19 cellular contexts compared by ENCODE assay signal in genomic region chr13:35704331-35704730, GRCh38.
DNase-seq lines count a peak whose midpoint lies in the region; ATAC-seq and TF ChIP-seq lines count a peak whose summit lies in the region.
"Had no signal": no experiment of that assay in that cellular context is flagged by ENCODE, and none has a peak within 500 bp of the region (broad histone marks: within the 10 kb centered on the region; RNA-seq: fewer than 3 reads in every experiment).

No MANE protein-coding gene starts in this region.

- H3K4me3 ChIP-seq in MG63 (no peak overlapping the region), hepatocyte (no peak overlapping the region)
- H3K4me3 ChIP-seq: GM23248, HAP-1 had no signal

- H3K4me1 Mint-ChIP-seq in activated CD4-positive, alpha-beta T cell treated with anti-CD3 and anti-CD28 coated beads for 36 hours, result no peaks in the 10 kb centered on the region
- H3K4me1 Mint-ChIP-seq: B cell had no signal

- no peaks in the 10 kb centered on the region for H3K36me3 Mint-ChIP-seq in activated CD4-positive, alpha-beta T cell treated with anti-CD3 and anti-CD28 coated beads for 36 hours (ENCODE audit: low read depth)

- H2AFZ ChIP-seq in hepatocyte, result no peak overlapping the region
- H2AFZ ChIP-seq: GM23248 had no signal

- no peak for TF ChIP-seq CTCF in hepatocyte (IDR thresholded peaks at IDR 0.05; ENCODE audit: poor library complexity)

- ATAC-seq in activated CD4-positive, alpha-beta T cell treated with anti-CD3 and anti-CD28 coated beads for 36 hours, result no peak
- ATAC-seq in Right ventricle myocardium inferior, result no peak
- ATAC-seq: HepG2 had no signal

- no peaks in the 10 kb centered on the region for H4K20me1 ChIP-seq in hepatocyte (ENCODE audit: insufficient read depth, poor library complexity, severe bottlenecking)

- H3K27me3 ChIP-seq in MG63, result no peaks in the 10 kb centered on the region
- no peaks in the 10 kb centered on the region for H3K27me3 ChIP-seq in hepatocyte

- intact Hi-C loops in activated CD4-positive, alpha-beta T cell treated with anti-CD3 and anti-CD28 coated beads for 36 hours (cut with DNase I, micrococcal nuclease), result no loop called here
- intact Hi-C loops in Right ventricle myocardium inferior (cut with DNase I), result no loop called here

- H3K36me3 ChIP-seq in MG63, result no peaks in the 10 kb centered on the region
- H3K36me3 ChIP-seq in hepatocyte (replicated peaks; ENCODE audit: insufficient read depth, low read depth), result no peaks in the 10 kb centered on the region
- H3K36me3 ChIP-seq: HAP-1 had no signal

- H3K9me3 Mint-ChIP-seq in activated CD4-positive, alpha-beta T cell treated with anti-CD3 and anti-CD28 coated beads for 36 hours (ENCODE audit: low read depth), result no peaks in the 10 kb centered on the region

- H3K4me1 ChIP-seq in hepatocyte (ENCODE audit: insufficient read depth), result peaks cover 2% of the 10 kb centered on the region

- DNase-seq in DMS53 (lab: John Stamatoyannopoulos, UW) (peak; percentile 66), DMS53 treated with DMSO at 0.1 percent for 48 hours (lab: John Stamatoyannopoulos, UW; ENCODE audit: unreplicated experiment) (no peak), MG63 (peak; percentile 48), hepatocyte (ENCODE audit: low spot score) (no peak), Right ventricle myocardium inferior (ENCODE audit: missing footprints) (no peak), AG08395 (ENCODE audit: low spot score) (no peak)
- no peak for DNase-seq in activated CD4-positive, alpha-beta T cell treated with anti-CD3 and anti-CD28 coated beads for 36 hours
- no peak for DNase-seq in central memory CD4-positive, alpha-beta T cell
- DNase-seq: 8988T; ACHN; C1 segment of cervical spinal cord; Calu3; CD4-positive, alpha-beta T cell; DMS 273 treated with DMSO at 0.1 percent for 48 hours; DMS79 treated with DMSO at 0.1 percent for 48 hours; GM23248 had no signal

- peaks cover 10% of the 10 kb centered on the region for H3K27me3 Mint-ChIP-seq in activated CD4-positive, alpha-beta T cell treated with anti-CD3 and anti-CD28 coated beads for 36 hours

- POLR2A ChIA-PET in activated CD4-positive, alpha-beta T cell treated with anti-CD3 and anti-CD28 coated beads for 36 hours (lab: Charles Lee), result no interaction called here

- no peak overlapping the region for H3K4me3 Mint-ChIP-seq in activated CD4-positive, alpha-beta T cell treated with anti-CD3 and anti-CD28 coated beads for 36 hours
- H3K4me3 Mint-ChIP-seq: B cell; CD4-positive, alpha-beta T cell had no signal

- CTCF ChIA-PET in activated CD4-positive, alpha-beta T cell treated with anti-CD3 and anti-CD28 coated beads for 36 hours (lab: Charles Lee), result no interaction called here

- WGBS in hepatocyte (ENCODE audit: low lambda C conversion rate, missing lambda C conversion rate), result 67% methylated on average over 1 of the region's 1 CpG

- H3K79me2 ChIP-seq in hepatocyte, result no peaks in the 10 kb centered on the region

- H3K27ac ChIP-seq in hepatocyte, result peak overlapping the region; percentile 69
- H3K27ac ChIP-seq: GM23248 had no signal

- H3K9me3 ChIP-seq in MG63 (no peaks in the 10 kb centered on the region; the same call in 1 of the 2 replicates), hepatocyte (ENCODE audit: low read depth) (no peaks in the 10 kb centered on the region)
- H3K9me3 ChIP-seq: HAP-1 had no signal

- no peaks in the 10 kb centered on the region for H3K9me2 ChIP-seq in hepatocyte (replicated peaks; ENCODE audit: insufficient read depth)

- H3K4me2 ChIP-seq in hepatocyte, result no peak overlapping the region

- no peak overlapping the region for H3K27ac Mint-ChIP-seq in activated CD4-positive, alpha-beta T cell treated with anti-CD3 and anti-CD28 coated beads for 36 hours
- H3K27ac Mint-ChIP-seq: B cell; CD4-positive, alpha-beta T cell had no signal

Comparison
In these comparisons a context has a peak if more than half of its experiments do, and no peak if none do; other contexts are left out.
1. DNase-seq: peak in DMS53 (single experiment) and MG63 (single experiment); none in DMS53 treated with DMSO at 0.1 percent for 48 hours (single experiment), hepatocyte (single experiment), activated CD4-positive, alpha-beta T cell treated with anti-CD3 and anti-CD28 coated beads for 36 hours (single experiment), Right ventricle myocardium inferior (single experiment), AG08395 (single experiment) and central memory CD4-positive, alpha-beta T cell (single experiment).